ENCODE assay signal across 25 cellular contexts in genomic region chr12:59977779-59978178, GRCh38.
DNase-seq lines count a peak whose midpoint lies in the region; ATAC-seq and TF ChIP-seq lines count a peak whose summit lies in the region.
"Had no signal": no experiment of that assay in that cellular context is flagged by ENCODE, and none has a peak within 500 bp of the region (broad histone marks: within the 10 kb centered on the region; RNA-seq: fewer than 3 reads in every experiment).

No MANE protein-coding gene starts in this region.

- DNase-seq in HFFc6 (no peak), M059J (ENCODE audit: low read depth) (peak; percentile 52), choroid plexus epithelial cell (ENCODE audit: low read depth) (peak; percentile 7), kidney tubule cell (ENCODE audit: low spot score) (peak; percentile 38), EL (no peak)
- DNase-seq in activated effector memory CD4-positive, alpha-beta T cell treated with Interleukin-2 at 50 U/mL for 16 hours, result no peak
- DNase-seq in stimulated activated naive CD4-positive, alpha-beta T cell (lab: John Stamatoyannopoulos, UW), result no peak
- DNase-seq: C1 segment of cervical spinal cord; CD4-positive, alpha-beta memory T cell; COR-L47; DMS79; GF-D8; GM23248; H9; Kasumi-1; MM.1S; NCI-H2029; NCI-H446 treated with DMSO at 0.1 percent for 48 hours; NCI-H526; NCI-H82; Peyer's patch; SHP77 treated with DMSO at 0.1 percent for 48 hours had no signal

- H3K4me1 Mint-ChIP-seq in HFFc6 (ENCODE audit: low read depth), result peaks cover 66% of the 10 kb centered on the region
- H3K4me1 Mint-ChIP-seq: CD4-positive, alpha-beta memory T cell had no signal

- TF ChIP-seq CTCF in HFFc6 (IDR thresholded peaks at IDR 0.05) (no peak), choroid plexus epithelial cell (conservative IDR thresholded peaks at IDR 0.05; ENCODE audit: low read depth, low read length) (no peak)

- no peak overlapping the region for H3K4me3 ChIP-seq in choroid plexus epithelial cell (ENCODE audit: low read depth, low read length)
- H3K4me3 ChIP-seq: GM23248, K562, Peyer's patch had no signal

- H3K4me3 Mint-ChIP-seq in HFFc6, result no peak overlapping the region
- H3K4me3 Mint-ChIP-seq: CD4-positive, alpha-beta memory T cell; H9 had no signal

- H3K27ac Mint-ChIP-seq in HFFc6, result peak overlapping the region; percentile 5; the same call in 1 of the 2 replicates
- H3K27ac Mint-ChIP-seq: CD4-positive, alpha-beta memory T cell; H9 had no signal

- H3K27me3 Mint-ChIP-seq in HFFc6 (ENCODE audit: insufficient read depth), result no peaks in the 10 kb centered on the region
- H3K27me3 Mint-ChIP-seq: CD4-positive, alpha-beta memory T cell had no signal

- no peak for ATAC-seq in HG03521 (IDR thresholded peaks at IDR 0.05; ENCODE audit: unreplicated experiment)
- ATAC-seq: HepG2, K562 had no signal

- H3K9me3 Mint-ChIP-seq in HFFc6, result no peaks in the 10 kb centered on the region
- H3K9me3 Mint-ChIP-seq: H9 had no signal

- peaks cover 14% of the 10 kb centered on the region for H3K36me3 Mint-ChIP-seq in HFFc6 (ENCODE audit: low read depth)
- H3K36me3 Mint-ChIP-seq: CD4-positive, alpha-beta memory T cell had no signal

Comparison
In these comparisons a context has a peak if more than half of its experiments do, and no peak if none do; other contexts are left out.
1. DNase-seq: peak in M059J (single experiment), choroid plexus epithelial cell (single experiment) and kidney tubule cell (single experiment); none in HFFc6 (single experiment), EL (single experiment), activated effector memory CD4-positive, alpha-beta T cell treated with Interleukin-2 at 50 U/mL for 16 hours (single experiment) and stimulated activated naive CD4-positive, alpha-beta T cell (0 of 6).